13 cellular contexts compared by ENCODE assay signal in genomic region chrX:42869659-42870476, GRCh38.
DNase-seq lines count a peak whose midpoint lies in the region; ATAC-seq, FAIRE-seq and TF ChIP-seq lines count a peak whose summit lies in the region.
"Had no signal": no experiment of that assay in that cellular context is flagged by ENCODE, and none has a peak within 500 bp of the region (broad histone marks: within the 10 kb centered on the region; RNA-seq: fewer than 3 reads in every experiment).

No MANE protein-coding gene starts in this region.

- no peak for TF ChIP-seq CTCF in pancreas (IDR thresholded peaks at IDR 0.05)

- no peak overlapping the region for H3K4me3 ChIP-seq in pancreas

- FAIRE-seq in pancreas (lab: Jason Lieb, UNC) = no peak
- FAIRE-seq: keratinocyte had no signal

- DNase-seq in germinal center (ENCODE audit: low spot score) (peak; percentile 15), NCI-H1436 (lab: John Stamatoyannopoulos, UW) (no peak), pancreas (no peak), cerebellar cortex (ENCODE audit: low spot score) (no peak)
- DNase-seq in activated effector memory CD4-positive, alpha-beta T cell treated with Interleukin-2 at 50 U/mL for 16 hours = no peak
- DNase-seq: activated CD4-positive, alpha-beta T cell treated with anti-CD3 and anti-CD28 coated beads, Interleukin-2, amount 10 ng/mL, durations not matched to agents 7 days and 5 days; NCI-H146 had no signal

- no peaks in the 10 kb centered on the region for H3K36me3 ChIP-seq in pancreas

- no peak overlapping the region for H3K27ac ChIP-seq in pancreas
- H3K27ac ChIP-seq: HL-60 had no signal

- no peaks in the 10 kb centered on the region for H3K27me3 ChIP-seq in pancreas

- WGBS in pancreas, 2 donors = 53 to 80% methylated on average over 4 of the region's 4 CpGs

- ATAC-seq in GM18868 (IDR thresholded peaks at IDR 0.05; ENCODE audit: unreplicated experiment) (peak; percentile 92), GM21528 (IDR thresholded peaks at IDR 0.05; ENCODE audit: low FRiP score, unreplicated experiment) (peak; percentile 89), HG03135 (IDR thresholded peaks at IDR 0.05; ENCODE audit: unreplicated experiment) (peak; percentile 91), pancreas (no peak)
- ATAC-seq: esophagus mucosa had no signal

- no peaks in the 10 kb centered on the region for H3K9me3 ChIP-seq in pancreas

- H3K4me1 ChIP-seq in pancreas = no peaks in the 10 kb centered on the region

- intact Hi-C loops in pancreas (cut with DNase I) = no loop called here

Comparison
In these comparisons a context has a peak if more than half of its experiments do, and no peak if none do; other contexts are left out.
1. ATAC-seq: peak in GM18868 (single experiment), GM21528 (single experiment) and HG03135 (single experiment); none in pancreas (0 of 4).